Comparison of ENCODE assay signal across 19 cellular contexts in the genomic region with DNA sequence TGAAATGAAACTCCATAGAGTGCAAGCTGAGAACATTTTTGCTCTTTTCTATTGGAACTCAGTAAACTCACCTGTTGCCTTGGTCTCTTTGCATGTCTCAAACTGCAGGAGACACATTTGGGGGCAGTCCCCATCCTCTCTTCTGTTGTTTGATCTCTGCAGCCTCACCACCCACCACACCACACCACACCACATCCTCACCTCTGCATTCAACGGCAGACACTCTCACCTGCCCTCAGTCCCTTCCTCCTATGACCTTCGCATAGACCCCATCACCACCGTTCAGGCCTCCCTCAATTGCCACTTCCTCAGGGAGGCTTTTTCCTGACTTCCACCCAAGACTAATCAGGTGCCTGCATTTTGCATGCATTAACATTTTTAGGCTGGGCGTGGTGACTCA. TPM values are rescaled to one million over a fixed set of nuclear protein-coding genes. Genes with fewer than 3 reads are reported as not detected.
DNase-seq lines count a peak whose midpoint lies in the region; ATAC-seq and TF ChIP-seq lines count a peak whose summit lies in the region.
"Had no signal": no experiment of that assay in that cellular context is flagged by ENCODE, and none has a peak within 500 bp of the region (broad histone marks: within the 10 kb centered on the region; RNA-seq: fewer than 3 reads in every experiment).

No MANE protein-coding gene starts in this region.

- peaks cover 0 to 14% (median 2%) of the 10 kb centered on the region in 4 donors for H3K9me3 ChIP-seq in stomach

- no peak for TF ChIP-seq CTCF in stomach (IDR thresholded peaks at IDR 0.05)

- no peak overlapping the region for H3K4me3 Mint-ChIP-seq in activated naive CD4-positive, alpha-beta T cell treated with anti-CD3 and anti-CD28 coated beads, Interleukin-2, amount 50 U/mL, for 24 hours
- peak overlapping the region; percentile 13 for H3K4me3 Mint-ChIP-seq in activated CD8-positive, alpha-beta T cell treated with anti-CD3 and anti-CD28 coated beads, Interleukin-2, amount 10 ng/mL, durations not matched to agents 7 days and 5 days
- H3K4me3 Mint-ChIP-seq in effector memory CD8-positive, alpha-beta T cell: peak overlapping the region in 1 of 2 donors; percentile 26
- H3K4me3 Mint-ChIP-seq in stimulated activated naive CD8-positive, alpha-beta T cell treated with anti-CD3 and anti-CD28 coated beads, Interleukin-15, amount 100 ng/mL, for 72 hours: no peak overlapping the region

- H3K27me3 Mint-ChIP-seq in activated naive CD4-positive, alpha-beta T cell treated with anti-CD3 and anti-CD28 coated beads, Interleukin-2, amount 50 U/mL, for 24 hours: no peaks in the 10 kb centered on the region
- H3K27me3 Mint-ChIP-seq in activated CD8-positive, alpha-beta T cell treated with anti-CD3 and anti-CD28 coated beads, Interleukin-2, amount 10 ng/mL, durations not matched to agents 7 days and 5 days (ENCODE audit: low read depth): peaks cover 12% of the 10 kb centered on the region
- H3K27me3 Mint-ChIP-seq in effector memory CD8-positive, alpha-beta T cell: peaks cover 0 to 5% of the 10 kb centered on the region in 2 donors
- peaks cover 7% of the 10 kb centered on the region for H3K27me3 Mint-ChIP-seq in stimulated activated naive CD8-positive, alpha-beta T cell treated with anti-CD3 and anti-CD28 coated beads, Interleukin-15, amount 100 ng/mL, for 72 hours
- H3K27me3 Mint-ChIP-seq: progenitor cell of endocrine pancreas had no signal

- 61 to 88% (median 69%) methylated on average over 4 of the region's 4 CpGs for WGBS in stomach, 5 donors

- H3K36me3 ChIP-seq in stomach: no peaks in the 10 kb centered on the region
- H3K36me3 ChIP-seq: sigmoid colon, tibial nerve had no signal

- H3K27me3 ChIP-seq in stomach: no peaks in the 10 kb centered on the region
- H3K27me3 ChIP-seq: sigmoid colon, tibial nerve had no signal

- POLR2A ChIA-PET in activated CD8-positive, alpha-beta T cell treated with anti-CD3 and anti-CD28 coated beads, Interleukin-2, amount 10 ng/mL, durations not matched to agents 7 days and 5 days (lab: Charles Lee): interaction anchor here (1.2 to 3.1 kb wide), 3 partner anchors 10 to 24 kb away, joined by 3 to 8 read pairs (median 4); no protein-coding TSS in a partner anchor

- CTCF ChIA-PET in activated CD8-positive, alpha-beta T cell treated with anti-CD3 and anti-CD28 coated beads, Interleukin-2, amount 10 ng/mL, durations not matched to agents 7 days and 5 days (lab: Charles Lee): interaction anchor here (0.9 to 7.8 kb wide), 16 partner anchors 9 to 432 kb away, joined by 3 to 92 read pairs (median 8); partner anchors contain the start of genes FAM32A, RAB8A and TPM4

- peaks cover 21% of the 10 kb centered on the region for H3K4me1 Mint-ChIP-seq in activated naive CD4-positive, alpha-beta T cell treated with anti-CD3 and anti-CD28 coated beads, Interleukin-2, amount 50 U/mL, for 24 hours
- H3K4me1 Mint-ChIP-seq in activated CD8-positive, alpha-beta T cell treated with anti-CD3 and anti-CD28 coated beads, Interleukin-2, amount 10 ng/mL, durations not matched to agents 7 days and 5 days (ENCODE audit: low read depth): peaks cover 33% of the 10 kb centered on the region
- H3K4me1 Mint-ChIP-seq in effector memory CD8-positive, alpha-beta T cell (ENCODE audit: low read depth in 2 of 2): peaks cover 15 to 17% of the 10 kb centered on the region in 2 donors
- H3K4me1 Mint-ChIP-seq in stimulated activated naive CD8-positive, alpha-beta T cell treated with anti-CD3 and anti-CD28 coated beads, Interleukin-15, amount 100 ng/mL, for 72 hours: peaks cover 29% of the 10 kb centered on the region

- no peaks in the 10 kb centered on the region for H3K9me3 Mint-ChIP-seq in activated naive CD4-positive, alpha-beta T cell treated with anti-CD3 and anti-CD28 coated beads, Interleukin-2, amount 50 U/mL, for 24 hours
- H3K9me3 Mint-ChIP-seq in activated CD8-positive, alpha-beta T cell treated with anti-CD3 and anti-CD28 coated beads, Interleukin-2, amount 10 ng/mL, durations not matched to agents 7 days and 5 days (ENCODE audit: insufficient read depth): peaks cover 2% of the 10 kb centered on the region
- H3K9me3 Mint-ChIP-seq in effector memory CD8-positive, alpha-beta T cell: no peaks in the 10 kb centered on the region
- peaks cover 5 to 9% of the 10 kb centered on the region in 2 donors for H3K9me3 Mint-ChIP-seq in stimulated activated naive CD8-positive, alpha-beta T cell treated with anti-CD3 and anti-CD28 coated beads, Interleukin-15, amount 100 ng/mL, for 72 hours

- TF ChIP-seq POLR2A in stomach (IDR thresholded peaks at IDR 0.05): no peak

- no peak overlapping the region for H3K4me3 ChIP-seq in stomach
- H3K4me3 ChIP-seq: sigmoid colon, tibial nerve had no signal

- peaks cover 4 to 13% (median 7%) of the 10 kb centered on the region in 4 donors for H3K4me1 ChIP-seq in stomach

- DNase-seq in activated naive CD4-positive, alpha-beta T cell treated with anti-CD3 and anti-CD28 coated beads, Interleukin-2, amount 50 U/mL, for 16 hours: no peak
- DNase-seq in activated CD8-positive, alpha-beta T cell treated with anti-CD3 and anti-CD28 coated beads, Interleukin-2, amount 10 ng/mL, durations not matched to agents 7 days and 5 days: peak; percentile 89
- no peak for DNase-seq in effector memory CD8-positive, alpha-beta T cell
- DNase-seq in stimulated activated naive CD8-positive, alpha-beta T cell treated with anti-CD3 and anti-CD28 coated beads, Interleukin-15, amount 100 ng/mL, for 72 hours: peak; percentile 68 to 81
- no peak for DNase-seq in globus pallidus (ENCODE audit: low spot score)
- no peak for DNase-seq in stomach
- DNase-seq: GF-D8, KG1, NCI-H146, NCI-H510A, SIG-M5, sigmoid colon had no signal

- H3K27ac Mint-ChIP-seq in activated naive CD4-positive, alpha-beta T cell treated with anti-CD3 and anti-CD28 coated beads, Interleukin-2, amount 50 U/mL, for 24 hours: peak overlapping the region; percentile 70
- H3K27ac Mint-ChIP-seq in activated CD8-positive, alpha-beta T cell treated with anti-CD3 and anti-CD28 coated beads, Interleukin-2, amount 10 ng/mL, durations not matched to agents 7 days and 5 days: peak overlapping the region; percentile 60
- no peak overlapping the region for H3K27ac Mint-ChIP-seq in effector memory CD8-positive, alpha-beta T cell
- peak overlapping the region in 1 of 2 donors; percentile 37 for H3K27ac Mint-ChIP-seq in stimulated activated naive CD8-positive, alpha-beta T cell treated with anti-CD3 and anti-CD28 coated beads, Interleukin-15, amount 100 ng/mL, for 72 hours
- H3K27ac Mint-ChIP-seq: immature natural killer cell, progenitor cell of endocrine pancreas had no signal

- H3K36me3 Mint-ChIP-seq in activated naive CD4-positive, alpha-beta T cell treated with anti-CD3 and anti-CD28 coated beads, Interleukin-2, amount 50 U/mL, for 24 hours: no peaks in the 10 kb centered on the region
- H3K36me3 Mint-ChIP-seq in activated CD8-positive, alpha-beta T cell treated with anti-CD3 and anti-CD28 coated beads, Interleukin-2, amount 10 ng/mL, durations not matched to agents 7 days and 5 days (ENCODE audit: low read depth): no peaks in the 10 kb centered on the region
- H3K36me3 Mint-ChIP-seq in effector memory CD8-positive, alpha-beta T cell (ENCODE audit: insufficient read depth): peaks cover 2% of the 10 kb centered on the region
- H3K36me3 Mint-ChIP-seq: immature natural killer cell had no signal

- no peak for TF ChIP-seq EP300 in stomach (IDR thresholded peaks at IDR 0.05)

- peak; percentile 86 for ATAC-seq in activated CD8-positive, alpha-beta T cell treated with anti-CD3 and anti-CD28 coated beads, Interleukin-2, amount 10 ng/mL, durations not matched to agents 7 days and 5 days
- peak; percentile 90 for ATAC-seq in effector memory CD8-positive, alpha-beta T cell (replicated peaks)
- ATAC-seq in stimulated activated naive CD8-positive, alpha-beta T cell treated with anti-CD3 and anti-CD28 coated beads, Interleukin-15, amount 100 ng/mL, for 72 hours: peak; percentile 98
- ATAC-seq in GM21619 (IDR thresholded peaks at IDR 0.05; ENCODE audit: unreplicated experiment): no peak
- ATAC-seq: HCT116, Panc1 had no signal

- intact Hi-C loops in stomach (cut with DNase I; ENCODE audit: low total_unique reads): no loop called here

- H3K27ac ChIP-seq in stomach: no peak overlapping the region
- H3K27ac ChIP-seq: sigmoid colon, tibial nerve had no signal

RNA-seq across cellular contexts. Expression of gene TPM4, which starts 14.4 kb away (rescaled TPM):
- total RNA-seq in activated CD8-positive, alpha-beta T cell treated with anti-CD3 and anti-CD28 coated beads, Interleukin-2, amount 10 ng/mL, durations not matched to agents 7 days and 5 days: 100 to 1,000 TPM; 424 to 436 TPM
- total RNA-seq in stomach: 100 to 1,000 TPM; 167 to 609 (median 275) TPM
- 100 to 1,000 TPM; 185 to 475 (median 427) TPM for polyA plus RNA-seq in stomach

RNA-seq across cellular contexts. Expression of gene RAB8A, which starts 49.7 kb away (rescaled TPM):
- 100 to 1,000 TPM; 156 to 167 TPM for total RNA-seq in activated CD8-positive, alpha-beta T cell treated with anti-CD3 and anti-CD28 coated beads, Interleukin-2, amount 10 ng/mL, durations not matched to agents 7 days and 5 days
- 10 to 100 TPM in 3 of 5 donors, 1 to 10 TPM in 2; 1.8 to 49.4 (median 11.2) TPM for total RNA-seq in stomach
- polyA plus RNA-seq in stomach: 10 to 100 TPM; 25.4 to 63.4 (median 39.4) TPM

Comparison
In these comparisons a context has a peak if more than half of its experiments do, and no peak if none do; other contexts are left out.
1. H3K27ac Mint-ChIP-seq: peak in activated naive CD4-positive, alpha-beta T cell treated with anti-CD3 and anti-CD28 coated beads, Interleukin-2, amount 50 U/mL, for 24 hours (single experiment) and activated CD8-positive, alpha-beta T cell treated with anti-CD3 and anti-CD28 coated beads, Interleukin-2, amount 10 ng/mL, durations not matched to agents 7 days and 5 days (single experiment); none in effector memory CD8-positive, alpha-beta T cell (0 of 2).
2. DNase-seq: peak in activated CD8-positive, alpha-beta T cell treated with anti-CD3 and anti-CD28 coated beads, Interleukin-2, amount 10 ng/mL, durations not matched to agents 7 days and 5 days (single experiment) and stimulated activated naive CD8-positive, alpha-beta T cell treated with anti-CD3 and anti-CD28 coated beads, Interleukin-15, amount 100 ng/mL, for 72 hours (2 of 2); none in activated naive CD4-positive, alpha-beta T cell treated with anti-CD3 and anti-CD28 coated beads, Interleukin-2, amount 50 U/mL, for 16 hours (single experiment), effector memory CD8-positive, alpha-beta T cell (0 of 3), globus pallidus (single experiment) and stomach (single experiment).